11 cellular contexts compared by ENCODE assay signal in the genomic region with DNA sequence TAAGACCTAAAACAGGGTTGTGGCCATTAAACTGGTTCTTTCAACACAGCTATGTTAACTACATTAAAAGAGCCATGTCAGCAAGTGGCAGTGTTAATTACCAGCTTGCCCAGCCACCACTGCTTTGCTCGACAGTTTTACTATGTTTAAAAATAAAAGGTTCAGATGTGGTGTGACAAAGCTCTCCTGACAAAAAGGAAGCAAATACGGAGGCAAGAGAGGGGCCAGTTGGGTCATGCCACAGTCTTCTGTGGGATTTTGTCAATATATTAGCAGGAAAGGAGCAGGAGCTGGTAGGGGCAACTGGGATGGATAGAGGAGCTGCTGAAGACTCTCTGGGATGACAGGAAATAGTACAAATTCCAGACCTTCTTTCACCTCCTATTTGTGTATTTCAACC.
DNase-seq lines count a peak whose midpoint lies in the region; ATAC-seq and TF ChIP-seq lines count a peak whose summit lies in the region.
"Had no signal": no experiment of that assay in that cellular context is flagged by ENCODE, and none has a peak within 500 bp of the region (broad histone marks: within the 10 kb centered on the region; RNA-seq: fewer than 3 reads in every experiment).

No MANE protein-coding gene starts in this region.

- H3K36me3 Mint-ChIP-seq in endodermal cell (ENCODE audit: low read depth): no peaks in the 10 kb centered on the region

- H3K27ac ChIP-seq in endodermal cell (ENCODE audit: low read depth, low read length): no peak overlapping the region
- peak overlapping the region; percentile 84 for H3K27ac ChIP-seq in parathyroid adenoma
- H3K27ac ChIP-seq in caudate nucleus (ENCODE audit: low read depth, low read length): no peak overlapping the region
- H3K27ac ChIP-seq: SK-N-MC had no signal

- H3K4me1 ChIP-seq in endodermal cell (ENCODE audit: control insufficient read depth, insufficient read depth, low read length) (peaks cover 17% of the 10 kb centered on the region), parathyroid adenoma (peaks cover 25% of the 10 kb centered on the region)

- peak overlapping the region; percentile 75 for H2AFZ ChIP-seq in parathyroid adenoma

- peaks cover 36% of the 10 kb centered on the region for H3K4me1 Mint-ChIP-seq in endodermal cell

- H3K4me2 ChIP-seq in parathyroid adenoma (ENCODE audit: low read length): peak overlapping the region; percentile 42

- no peaks in the 10 kb centered on the region for H3K27me3 Mint-ChIP-seq in endodermal cell (ENCODE audit: insufficient read depth)

- H3K9me3 Mint-ChIP-seq in endodermal cell: no peaks in the 10 kb centered on the region

- H3K36me3 ChIP-seq in endodermal cell (ENCODE audit: control insufficient read depth, insufficient read depth, low read length) (no peaks in the 10 kb centered on the region), parathyroid adenoma (ENCODE audit: control insufficient read depth, insufficient read depth, low read length) (no peaks in the 10 kb centered on the region)

- no peak for TF ChIP-seq CTCF in endodermal cell (conservative IDR thresholded peaks at IDR 0.05)
- TF ChIP-seq CTCF in parathyroid adenoma (IDR thresholded peaks at IDR 0.05): no peak

- peak overlapping the region; percentile 34 for H3K9ac ChIP-seq in endodermal cell (ENCODE audit: extremely low read depth, low read length, poor library complexity, severe bottlenecking)
- H3K9ac ChIP-seq in parathyroid adenoma: no peak overlapping the region

- WGBS in endodermal cell (ENCODE audit: insufficient coverage in 1 of 2, insufficient read length in 1 of 2), 2 experiments: 13 to 25% methylated on average over 1 to 2 of the region's 2 CpGs

- ATAC-seq in GM18511 (IDR thresholded peaks at IDR 0.05; ENCODE audit: unreplicated experiment) (peak; percentile 7), GM18873 (IDR thresholded peaks at IDR 0.05; ENCODE audit: low FRiP score, unreplicated experiment) (no peak)
- ATAC-seq: right cardiac atrium had no signal

- H3K9me3 ChIP-seq in endodermal cell (ENCODE audit: control insufficient read depth, low read length): no peaks in the 10 kb centered on the region
- H3K9me3 ChIP-seq in parathyroid adenoma (ENCODE audit: control insufficient read depth, low read length): no peaks in the 10 kb centered on the region

- H3K27me3 ChIP-seq in endodermal cell (ENCODE audit: control insufficient read depth, insufficient read depth, low read length, poor library complexity, severe bottlenecking): no peaks in the 10 kb centered on the region
- no peaks in the 10 kb centered on the region for H3K27me3 ChIP-seq in parathyroid adenoma (ENCODE audit: control insufficient read depth, insufficient read depth, low read length)

- DNase-seq in MV-4-11 (lab: John Stamatoyannopoulos, UW): peak; percentile 5
- DNase-seq in endodermal cell: peak; percentile 80
- no peak for DNase-seq in RKO (ENCODE audit: low spot score)
- no peak for DNase-seq in caudate nucleus (lab: John Stamatoyannopoulos, UW)
- DNase-seq: activated naive CD4-positive, alpha-beta T cell; right cardiac atrium; stimulated activated naive CD4-positive, alpha-beta T cell had no signal

- H3K79me2 ChIP-seq in parathyroid adenoma: no peaks in the 10 kb centered on the region

- H3K4me3 Mint-ChIP-seq in endodermal cell: peak overlapping the region; percentile 9

- H3K4me3 ChIP-seq in endodermal cell (ENCODE audit: low read length): no peak overlapping the region
- no peak overlapping the region for H3K4me3 ChIP-seq in parathyroid adenoma (ENCODE audit: low read depth, low read length)
- H3K4me3 ChIP-seq: SK-N-MC had no signal

- H3K27ac Mint-ChIP-seq in endodermal cell: peak overlapping the region; percentile 71

Comparison
In these comparisons a context has a peak if more than half of its experiments do, and no peak if none do; other contexts are left out.
1. DNase-seq: peak in MV-4-11 (single experiment) and endodermal cell (single experiment); none in RKO (single experiment) and caudate nucleus (0 of 61).